ENCODE assay signal across 1 cellular context in genomic region chr10:95445837-95446347, GRCh38.
A peak's percentile ranks its signal among the peaks of the same experiment; 100 is the strongest.
TF ChIP-seq lines count a peak whose summit lies in the region.

No MANE protein-coding gene starts in this region.

TF ChIP-seq in HEK293, 187 proteins besides CTCF, POLR2A, EP300 and RAD21 (continued from another document and continues in another):
- no peak for TF ChIP-seq ZNF280C (tag by site-specific recombination; IDR thresholded peaks at IDR 0.05)
- no peak for TF ChIP-seq ZNF23 (tag by site-specific recombination; IDR thresholded peaks at IDR 0.05; ENCODE audit: borderline replicate concordance)
- peak; percentile 67; the same call in 1 of the 2 replicates for TF ChIP-seq INSM2 (tag by site-specific recombination; IDR thresholded peaks at IDR 0.05)
- TF ChIP-seq SCRT1 (tag by site-specific recombination; IDR thresholded peaks at IDR 0.05; ENCODE audit: borderline replicate concordance), result no peak
- TF ChIP-seq YY2 (tag by site-specific recombination; IDR thresholded peaks at IDR 0.05), result peak; percentile 32; the same call in 1 of the 2 replicates
- TF ChIP-seq ZNF157 (tag by site-specific recombination; IDR thresholded peaks at IDR 0.05), result no peak
- TF ChIP-seq ZXDB (tag by site-specific recombination; IDR thresholded peaks at IDR 0.05), result 0 out of 2 replicates have a peak, but pooled peaks have one; percentile 43
- TF ChIP-seq GFI1B (tag by site-specific recombination; IDR thresholded peaks at IDR 0.05), result no peak
- TF ChIP-seq ZNF558 (tag by site-specific recombination; IDR thresholded peaks at IDR 0.05), result peak; percentile 35; the same call in 1 of the 2 replicates
- TF ChIP-seq ZNF341 (tag by site-specific recombination; IDR thresholded peaks at IDR 0.05; ENCODE audit: low read depth), result peak; percentile 31; the same call in 1 of the 2 replicates
- TF ChIP-seq ZNF692 (tag by site-specific recombination; IDR thresholded peaks at IDR 0.05), result peak; percentile 30; the same call in 1 of the 2 replicates
- TF ChIP-seq ZNF530 (tag by site-specific recombination; IDR thresholded peaks at IDR 0.05; ENCODE audit: low read depth), result no peak
- no peak for TF ChIP-seq ZNF148 (tag by site-specific recombination; IDR thresholded peaks at IDR 0.05; ENCODE audit: borderline replicate concordance)
- no peak for TF ChIP-seq ZNF830 (tag by site-specific recombination; IDR thresholded peaks at IDR 0.05; ENCODE audit: low read depth)
- TF ChIP-seq ZNF768 (tag by site-specific recombination; IDR thresholded peaks at IDR 0.05), result no peak
- no peak for TF ChIP-seq ZNF664 (tag by site-specific recombination; IDR thresholded peaks at IDR 0.05)
- peak; percentile 74 for TF ChIP-seq ZIC2 (tag by site-specific recombination; IDR thresholded peaks at IDR 0.05)
- TF ChIP-seq ZNF404 (tag by site-specific recombination; IDR thresholded peaks at IDR 0.05), result no peak
- TF ChIP-seq ZBTB8A (tag by site-specific recombination; IDR thresholded peaks at IDR 0.05), result no peak
- 0 out of 2 replicates have a peak, but pooled peaks have one; percentile 36 for TF ChIP-seq YY1 (tag by site-specific recombination; IDR thresholded peaks at IDR 0.05)
- TF ChIP-seq MYNN (tag by site-specific recombination; IDR thresholded peaks at IDR 0.05; ENCODE audit: borderline replicate concordance), result no peak
- no peak for TF ChIP-seq ZNF138 (tag by site-specific recombination; IDR thresholded peaks at IDR 0.05; ENCODE audit: borderline replicate concordance)
- TF ChIP-seq ZNF433 (tag by site-specific recombination; IDR thresholded peaks at IDR 0.05; ENCODE audit: low read depth), result no peak
- TF ChIP-seq ZNF366 (tag by site-specific recombination; conservative IDR thresholded peaks at IDR 0.05), result no peak
- TF ChIP-seq ZNF324 (tag by site-specific recombination; IDR thresholded peaks at IDR 0.05), result no peak
- peak; percentile 32; the same call in 1 of the 2 replicates for TF ChIP-seq ZEB2 (tag by site-specific recombination; IDR thresholded peaks at IDR 0.05)
- TF ChIP-seq ZNF677 (tag by site-specific recombination; IDR thresholded peaks at IDR 0.05), result no peak
- TF ChIP-seq ZNF837 (tag by site-specific recombination; IDR thresholded peaks at IDR 0.05), result no peak
- TF ChIP-seq SALL2 (tag by site-specific recombination; IDR thresholded peaks at IDR 0.05; ENCODE audit: borderline replicate concordance), result no peak
- no peak for TF ChIP-seq HOXD13 (CRISPR knock-in tag; IDR thresholded peaks at IDR 0.05; ENCODE audit: borderline replicate concordance)
- TF ChIP-seq FEZF1 (tag by site-specific recombination; IDR thresholded peaks at IDR 0.05), result peak; percentile 92
- no peak for TF ChIP-seq ZNF785 (tag by site-specific recombination; IDR thresholded peaks at IDR 0.05)
- TF ChIP-seq ZNF776 (tag by site-specific recombination; IDR thresholded peaks at IDR 0.05; ENCODE audit: borderline replicate concordance), result no peak
- TF ChIP-seq ZNF175 (tag by site-specific recombination; IDR thresholded peaks at IDR 0.05), result no peak
- no peak for TF ChIP-seq ZNF394 (tag by site-specific recombination; IDR thresholded peaks at IDR 0.05; ENCODE audit: borderline replicate concordance)
- no peak for TF ChIP-seq ZNF354C (tag by site-specific recombination; IDR thresholded peaks at IDR 0.05; ENCODE audit: borderline replicate concordance, low read depth)
- TF ChIP-seq ZBTB6 (tag by site-specific recombination; IDR thresholded peaks at IDR 0.05), result no peak
- TF ChIP-seq ZNF16 (tag by site-specific recombination; IDR thresholded peaks at IDR 0.05; ENCODE audit: low read depth), result no peak
- TF ChIP-seq ZNF140 (tag by site-specific recombination; IDR thresholded peaks at IDR 0.05), result no peak
- TF ChIP-seq ZNF239 (tag by site-specific recombination; IDR thresholded peaks at IDR 0.05), result no peak
- TF ChIP-seq KLF1 (tag by site-specific recombination; IDR thresholded peaks at IDR 0.05), result no peak
- no peak for TF ChIP-seq SP3 (tag by site-specific recombination; IDR thresholded peaks at IDR 0.05)
- TF ChIP-seq ZNF2 (tag by site-specific recombination; IDR thresholded peaks at IDR 0.05), result 0 out of 2 replicates have a peak, but pooled peaks have one; percentile 51
- no peak for TF ChIP-seq ZNF174 (tag by site-specific recombination; IDR thresholded peaks at IDR 0.05)
- TF ChIP-seq SP7 (tag by site-specific recombination; IDR thresholded peaks at IDR 0.05), result peak; percentile 37; the same call in 1 of the 2 replicates
- peak; percentile 81 for TF ChIP-seq PRDM10 (tag by site-specific recombination; IDR thresholded peaks at IDR 0.05)
- TF ChIP-seq AEBP2 (tag by site-specific recombination; IDR thresholded peaks at IDR 0.05; ENCODE audit: borderline replicate concordance), result no peak
- no peak for TF ChIP-seq ZNF112 (tag by site-specific recombination; IDR thresholded peaks at IDR 0.05)
- no peak for TF ChIP-seq ZNF24 (tag by site-specific recombination; IDR thresholded peaks at IDR 0.05)
- TF ChIP-seq BCL6B (tag by site-specific recombination; IDR thresholded peaks at IDR 0.05), result no peak
- no peak for TF ChIP-seq ZNF561 (tag by site-specific recombination; IDR thresholded peaks at IDR 0.05; ENCODE audit: borderline replicate concordance)
- no peak for TF ChIP-seq TRIM28 (IDR thresholded peaks at IDR 0.05; ENCODE audit: borderline replicate concordance, low read length)
